In genomic region chr3:30310251-30310954, GRCh38 we compare ENCODE assay signal across 1 cellular context.
TF ChIP-seq lines count a peak whose summit lies in the region.

No MANE protein-coding gene starts in this region.

TF ChIP-seq in WTC11, 78 proteins besides CTCF, POLR2A, EP300 and RAD21 (continued from another document):
- TF ChIP-seq AFF4 (CRISPR knock-in tag; IDR thresholded peaks at IDR 0.05; ENCODE audit: borderline replicate concordance) (no peak), TP53 (CRISPR knock-in tag; IDR thresholded peaks at IDR 0.05) (no peak), NFE2L1 (CRISPR knock-in tag; IDR thresholded peaks at IDR 0.05) (no peak), ZBTB43 (CRISPR knock-in tag; IDR thresholded peaks at IDR 0.05) (no peak), ZNF121 (CRISPR knock-in tag; IDR thresholded peaks at IDR 0.05) (no peak), ZSCAN18 (CRISPR knock-in tag; IDR thresholded peaks at IDR 0.05) (no peak), STAT6 (CRISPR knock-in tag; conservative IDR thresholded peaks at IDR 0.05; ENCODE audit: low read depth) (no peak), ETV6 (CRISPR knock-in tag; IDR thresholded peaks at IDR 0.05) (no peak), E2F5 (CRISPR knock-in tag; IDR thresholded peaks at IDR 0.05) (no peak), FOXK1 (CRISPR knock-in tag; IDR thresholded peaks at IDR 0.05) (no peak), ZNF138 (CRISPR knock-in tag; conservative IDR thresholded peaks at IDR 0.05) (no peak), MXD4 (CRISPR knock-in tag; IDR thresholded peaks at IDR 0.05; ENCODE audit: borderline replicate concordance) (no peak), USF1 (CRISPR knock-in tag; IDR thresholded peaks at IDR 0.05) (no peak), ZNF317 (CRISPR knock-in tag; IDR thresholded peaks at IDR 0.05; ENCODE audit: borderline replicate concordance, low read depth) (no peak)
